Comparison of ENCODE assay signal across 22 cellular contexts in the genomic region with DNA sequence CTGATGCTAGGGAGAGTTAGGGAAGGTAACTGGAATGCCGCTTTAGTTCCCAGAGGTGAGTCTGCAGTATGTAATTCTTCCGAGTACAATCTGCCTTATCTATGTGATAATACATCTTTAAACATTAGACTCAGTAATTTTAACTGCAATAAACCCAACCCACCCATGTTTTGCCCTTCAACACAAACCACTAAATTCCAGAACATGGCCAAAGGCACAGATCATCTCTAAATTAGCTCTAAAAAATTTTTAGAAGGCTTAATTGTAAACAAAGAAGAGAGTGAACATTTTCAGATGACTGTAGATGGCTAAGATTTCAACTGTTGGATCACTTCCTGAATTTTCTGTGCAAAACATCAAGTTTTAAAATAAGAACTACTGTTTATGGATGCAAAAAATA.
DNase-seq lines count a peak whose midpoint lies in the region; TF ChIP-seq lines count a peak whose summit lies in the region.
"Had no signal": no experiment of that assay in that cellular context is flagged by ENCODE, and none has a peak within 500 bp of the region (broad histone marks: within the 10 kb centered on the region; RNA-seq: fewer than 3 reads in every experiment).

No MANE protein-coding gene starts in this region.

- H3K36me3 Mint-ChIP-seq in HFFc6 (ENCODE audit: low read depth) (no peaks in the 10 kb centered on the region), brain (no peaks in the 10 kb centered on the region)
- H3K36me3 Mint-ChIP-seq in activated naive CD4-positive, alpha-beta T cell treated with anti-CD3 and anti-CD28 coated beads, Interleukin-2, amount 10 ng/mL, durations not matched to agents 7 days and 5 days, result no peaks in the 10 kb centered on the region

- no peak for TF ChIP-seq RAD21 in neural cell (conservative IDR thresholded peaks at IDR 0.05)

- POLR2A ChIA-PET in BJ (lab: Charles Lee), result interaction anchor here (0.8 kb wide), 1 partner anchor 489 kb away, joined by 4 read pairs; no protein-coding TSS in a partner anchor

- TF ChIP-seq CTCF in BJ (IDR thresholded peaks at IDR 0.05; ENCODE audit: insufficient read depth, low read depth, low read length) (no peak), HFFc6 (IDR thresholded peaks at IDR 0.05) (no peak), brain (conservative IDR thresholded peaks at IDR 0.05) (no peak), neural cell (IDR thresholded peaks at IDR 0.05; ENCODE audit: poor library complexity, severe bottlenecking) (no peak)

- H3K4me2 ChIP-seq in neural cell (ENCODE audit: low read length), result peak overlapping the region; percentile 49
- H3K4me2 ChIP-seq: smooth muscle cell had no signal

- H3K9me3 ChIP-seq in neural cell (ENCODE audit: low read length), result no peaks in the 10 kb centered on the region
- H3K9me3 ChIP-seq: adrenal gland; BLaER1 treated with 17β-estradiol and CSF1 and Interleukin-3, amounts not matched to agents 10 nM and 100 nM; breast epithelium; gastrocnemius medialis; left lung; tibial nerve had no signal

- DNase-seq in BJ (ENCODE audit: low read depth) (peak; percentile 31), HFFc6 (peak; percentile 11), NCI-H510A treated with DMSO at 0.1 percent for 48 hours (lab: John Stamatoyannopoulos, UW) (no peak), hepatic stellate cell (ENCODE audit: low spot score) (no peak), HT-29 (ENCODE audit: low spot score) (no peak)
- no peak for DNase-seq in activated naive CD4-positive, alpha-beta T cell treated with anti-CD3 and anti-CD28 coated beads, Interleukin-2, amount 10 ng/mL, durations not matched to agents 7 days and 5 days
- DNase-seq: activated CD4-positive, alpha-beta T cell treated with anti-CD3 and anti-CD28 coated beads, Interleukin-2, amount 50 U/mL, for 1 hour; activated naive CD4-positive, alpha-beta T cell; activated T-cell treated with anti-CD3 and anti-CD28 coated beads, Interleukin-2, amount 50 U/mL, for 72 hours; adrenal gland; gastrocnemius medialis; left lung; naive thymus-derived CD4-positive, alpha-beta T cell; PC-3; stimulated activated CD4-positive, alpha-beta T cell treated with anti-CD3 and anti-CD28 coated beads, Interleukin-2, amount 100 ng/mL, for 24 hours had no signal

- H2AFZ ChIP-seq in neural cell (ENCODE audit: low read depth, low read length), result no peak overlapping the region

- H3K27ac Mint-ChIP-seq in HFFc6 (no peak overlapping the region), brain (peak overlapping the region in 2 of 5 experiments; percentile 36 to 75)
- H3K27ac Mint-ChIP-seq in activated naive CD4-positive, alpha-beta T cell treated with anti-CD3 and anti-CD28 coated beads, Interleukin-2, amount 10 ng/mL, durations not matched to agents 7 days and 5 days, result no peak overlapping the region
- H3K27ac Mint-ChIP-seq: activated T-cell treated with anti-CD3 and anti-CD28 coated beads, Interleukin-2, amount 50 U/mL, for 72 hours; naive thymus-derived CD4-positive, alpha-beta T cell had no signal

- no peaks in the 10 kb centered on the region for H3K9me2 ChIP-seq in neural cell (ENCODE audit: insufficient read depth, low read length)

- no peak overlapping the region; the same call in 1 of the 2 replicates for H3K4me3 Mint-ChIP-seq in HFFc6
- H3K4me3 Mint-ChIP-seq in brain, result peak overlapping the region in 4 of 5 experiments; percentile 14 to 34 (median 24)
- no peak overlapping the region for H3K4me3 Mint-ChIP-seq in activated naive CD4-positive, alpha-beta T cell treated with anti-CD3 and anti-CD28 coated beads, Interleukin-2, amount 10 ng/mL, durations not matched to agents 7 days and 5 days
- H3K4me3 Mint-ChIP-seq: activated T-cell treated with anti-CD3 and anti-CD28 coated beads, Interleukin-2, amount 50 U/mL, for 72 hours; naive thymus-derived CD4-positive, alpha-beta T cell had no signal

- H3K79me2 ChIP-seq in neural cell (replicated peaks; ENCODE audit: insufficient read depth, low read length), result no peaks in the 10 kb centered on the region

- H3K27ac ChIP-seq in neural cell (ENCODE audit: low read length), result peak overlapping the region; percentile 33
- H3K27ac ChIP-seq: adrenal gland, breast epithelium, gastrocnemius medialis, left lung, VCaP had no signal

- peaks cover 24% of the 10 kb centered on the region for H3K4me1 Mint-ChIP-seq in HFFc6 (ENCODE audit: low read depth)
- peaks cover 25% of the 10 kb centered on the region for H3K4me1 Mint-ChIP-seq in brain
- H3K4me1 Mint-ChIP-seq in activated naive CD4-positive, alpha-beta T cell treated with anti-CD3 and anti-CD28 coated beads, Interleukin-2, amount 10 ng/mL, durations not matched to agents 7 days and 5 days, result no peaks in the 10 kb centered on the region

- no peaks in the 10 kb centered on the region for H3F3A ChIP-seq in neural cell (ENCODE audit: insufficient read depth, low read length, poor library complexity, severe bottlenecking)

- TF ChIP-seq EP300 in neural cell (conservative IDR thresholded peaks at IDR 0.05; ENCODE audit: poor library complexity, severe bottlenecking), result no peak

- H3K9me3 Mint-ChIP-seq in HFFc6 (no peaks in the 10 kb centered on the region), brain (peaks cover 0 to 9% (median 0%) of the 10 kb centered on the region in 5 experiments)
- H3K9me3 Mint-ChIP-seq in activated naive CD4-positive, alpha-beta T cell treated with anti-CD3 and anti-CD28 coated beads, Interleukin-2, amount 10 ng/mL, durations not matched to agents 7 days and 5 days, result no peaks in the 10 kb centered on the region
- H3K9me3 Mint-ChIP-seq: activated T-cell treated with anti-CD3 and anti-CD28 coated beads, Interleukin-2, amount 50 U/mL, for 72 hours had no signal

- H4K20me1 ChIP-seq in neural cell (ENCODE audit: insufficient read depth), result no peaks in the 10 kb centered on the region
- H4K20me1 ChIP-seq: BLaER1 treated with 17β-estradiol and CSF1 and Interleukin-3, amounts not matched to agents 10 nM and 100 nM had no signal

- no peak overlapping the region for H3K9ac ChIP-seq in neural cell (ENCODE audit: low read length)
- H3K9ac ChIP-seq: BLaER1 treated with 17β-estradiol and CSF1 and Interleukin-3, amounts not matched to agents 10 nM and 100 nM had no signal

- H3K36me3 ChIP-seq in BJ (ENCODE audit: control insufficient read depth, insufficient read depth, low read length) (no peaks in the 10 kb centered on the region), neural cell (ENCODE audit: insufficient read depth, low read length) (no peaks in the 10 kb centered on the region)
- H3K36me3 ChIP-seq: adrenal gland; BLaER1 treated with 17β-estradiol and CSF1 and Interleukin-3, amounts not matched to agents 10 nM and 100 nM; breast epithelium; gastrocnemius medialis; left lung; tibial nerve had no signal

- H3K27me3 ChIP-seq in BJ (ENCODE audit: control insufficient read depth, insufficient read depth, low read length) (no peaks in the 10 kb centered on the region), neural cell (ENCODE audit: insufficient read depth, low read depth, low read length) (no peaks in the 10 kb centered on the region)
- H3K27me3 ChIP-seq: adrenal gland; BLaER1 treated with 17β-estradiol and CSF1 and Interleukin-3, amounts not matched to agents 10 nM and 100 nM; breast epithelium; gastrocnemius medialis; left lung; tibial nerve had no signal

- H3K4me3 ChIP-seq in BJ (ENCODE audit: low read depth, low read length) (no peak overlapping the region), neural cell (ENCODE audit: low read length) (peak overlapping the region; percentile 43)
- H3K4me3 ChIP-seq: adrenal gland; BLaER1 treated with 17β-estradiol and CSF1 and Interleukin-3, amounts not matched to agents 10 nM and 100 nM; gastrocnemius medialis; left lung; smooth muscle cell had no signal

- H3K27me3 Mint-ChIP-seq in HFFc6 (ENCODE audit: insufficient read depth) (peaks cover 7% of the 10 kb centered on the region), brain (no peaks in the 10 kb centered on the region)
- H3K27me3 Mint-ChIP-seq in activated naive CD4-positive, alpha-beta T cell treated with anti-CD3 and anti-CD28 coated beads, Interleukin-2, amount 10 ng/mL, durations not matched to agents 7 days and 5 days, result peaks cover 10% of the 10 kb centered on the region

- CTCF ChIA-PET in BJ (lab: Yijun Ruan, JAX), result no interaction called here
- CTCF ChIA-PET in activated naive CD4-positive, alpha-beta T cell treated with anti-CD3 and anti-CD28 coated beads, Interleukin-2, amount 10 ng/mL, durations not matched to agents 7 days and 5 days (lab: Charles Lee), result no interaction called here

TF ChIP-seq in neural cell, 6 proteins besides CTCF, POLR2A, EP300 and RAD21:
- TF ChIP-seq POLR2AphosphoS5 (IDR thresholded peaks at IDR 0.05) (no peak), MXI1 (conservative IDR thresholded peaks at IDR 0.05; ENCODE audit: poor library complexity, severe bottlenecking) (no peak), SMC3 (conservative IDR thresholded peaks at IDR 0.05; ENCODE audit: poor library complexity) (no peak), EZH2 (IDR thresholded peaks at IDR 0.05; ENCODE audit: borderline replicate concordance, insufficient read depth, low read length, poor library complexity, severe bottlenecking) (no peak), TAF1 (IDR thresholded peaks at IDR 0.05; ENCODE audit: low read depth) (no peak)
- TF ChIP-seq, protein P1, sequence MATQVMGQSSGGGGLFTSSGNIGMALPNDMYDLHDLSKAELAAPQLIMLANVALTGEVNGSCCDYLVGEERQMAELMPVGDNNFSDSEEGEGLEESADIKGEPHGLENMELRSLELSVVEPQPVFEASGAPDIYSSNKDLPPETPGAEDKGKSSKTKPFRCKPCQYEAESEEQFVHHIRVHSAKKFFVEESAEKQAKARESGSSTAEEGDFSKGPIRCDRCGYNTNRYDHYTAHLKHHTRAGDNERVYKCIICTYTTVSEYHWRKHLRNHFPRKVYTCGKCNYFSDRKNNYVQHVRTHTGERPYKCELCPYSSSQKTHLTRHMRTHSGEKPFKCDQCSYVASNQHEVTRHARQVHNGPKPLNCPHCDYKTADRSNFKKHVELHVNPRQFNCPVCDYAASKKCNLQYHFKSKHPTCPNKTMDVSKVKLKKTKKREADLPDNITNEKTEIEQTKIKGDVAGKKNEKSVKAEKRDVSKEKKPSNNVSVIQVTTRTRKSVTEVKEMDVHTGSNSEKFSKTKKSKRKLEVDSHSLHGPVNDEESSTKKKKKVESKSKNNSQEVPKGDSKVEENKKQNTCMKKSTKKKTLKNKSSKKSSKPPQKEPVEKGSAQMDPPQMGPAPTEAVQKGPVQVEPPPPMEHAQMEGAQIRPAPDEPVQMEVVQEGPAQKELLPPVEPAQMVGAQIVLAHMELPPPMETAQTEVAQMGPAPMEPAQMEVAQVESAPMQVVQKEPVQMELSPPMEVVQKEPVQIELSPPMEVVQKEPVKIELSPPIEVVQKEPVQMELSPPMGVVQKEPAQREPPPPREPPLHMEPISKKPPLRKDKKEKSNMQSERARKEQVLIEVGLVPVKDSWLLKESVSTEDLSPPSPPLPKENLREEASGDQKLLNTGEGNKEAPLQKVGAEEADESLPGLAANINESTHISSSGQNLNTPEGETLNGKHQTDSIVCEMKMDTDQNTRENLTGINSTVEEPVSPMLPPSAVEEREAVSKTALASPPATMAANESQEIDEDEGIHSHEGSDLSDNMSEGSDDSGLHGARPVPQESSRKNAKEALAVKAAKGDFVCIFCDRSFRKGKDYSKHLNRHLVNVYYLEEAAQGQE (IDR thresholded peaks at IDR 0.05; ENCODE audit: borderline replicate concordance), result no peak
TF ChIP-seq in neural cell: peak in this region for 0.

Comparison
In these comparisons a context has a peak if more than half of its experiments do, and no peak if none do; other contexts are left out.
1. DNase-seq: peak in BJ (single experiment) and HFFc6 (single experiment); none in NCI-H510A treated with DMSO at 0.1 percent for 48 hours (single experiment), activated naive CD4-positive, alpha-beta T cell treated with anti-CD3 and anti-CD28 coated beads, Interleukin-2, amount 10 ng/mL, durations not matched to agents 7 days and 5 days (single experiment), hepatic stellate cell (single experiment) and HT-29 (single experiment).
2. H3K4me3 Mint-ChIP-seq: peak in brain (4 of 5); none in HFFc6 (single experiment) and activated naive CD4-positive, alpha-beta T cell treated with anti-CD3 and anti-CD28 coated beads, Interleukin-2, amount 10 ng/mL, durations not matched to agents 7 days and 5 days (single experiment).